In genomic region chr3:53891500-53892334, GRCh38 we compare ENCODE assay signal across 1 cellular context.
TF ChIP-seq lines count a peak whose summit lies in the region.

SELENOK (minus strand) TSS chr3:53891859.

TF ChIP-seq in K562, 482 proteins besides CTCF, POLR2A, EP300 and RAD21 (continued from another document and continues in another):
- TF ChIP-seq HCFC1 (IDR thresholded peaks at IDR 0.05; ENCODE audit: low read depth, low read length), result peak; percentile 63
- peak; percentile 75 for TF ChIP-seq TAF1 (IDR thresholded peaks at IDR 0.05; ENCODE audit: control insufficient read depth, extremely low read depth, insufficient read depth, low read length, severe bottlenecking)
- TF ChIP-seq PRDM10 (IDR thresholded peaks at IDR 0.05; ENCODE audit: partially characterized antibody), result peak; percentile 18
- peak; percentile 95 for TF ChIP-seq POLR2G (IDR thresholded peaks at IDR 0.05; ENCODE audit: low read depth, low read length)
- 0 out of 2 replicates have a peak, but pooled peaks have one; percentile 20 for TF ChIP-seq NCOA1 (IDR thresholded peaks at IDR 0.05; ENCODE audit: low read depth)
- peak; percentile 97 for TF ChIP-seq MTA1 (IDR thresholded peaks at IDR 0.05; ENCODE audit: borderline replicate concordance)
- TF ChIP-seq ELF1 (tag; IDR thresholded peaks at IDR 0.05), result 0 out of 2 replicates have a peak, but pooled peaks have one; percentile 35
- peak; percentile 68 for TF ChIP-seq MEIS2 (IDR thresholded peaks at IDR 0.05; ENCODE audit: partially characterized antibody)
- TF ChIP-seq DPF2 (IDR thresholded peaks at IDR 0.05), result no peak
- TF ChIP-seq USF2 (CRISPR knock-in tag; IDR thresholded peaks at IDR 0.05), result no peak
- TF ChIP-seq SP1 (CRISPR knock-in tag; IDR thresholded peaks at IDR 0.05), result peak; percentile 50; the same call in 1 of the 2 replicates
- peak; percentile 99 for TF ChIP-seq C11orf30 (IDR thresholded peaks at IDR 0.05; ENCODE audit: low read depth)
- TF ChIP-seq MBD2 (IDR thresholded peaks at IDR 0.05; ENCODE audit: borderline replicate concordance, low read depth), result peak; percentile 78; the same call in 1 of the 2 replicates
- TF ChIP-seq SOX6 (IDR thresholded peaks at IDR 0.05), result peak; percentile 9; the same call in 1 of the 2 replicates
- no peak for TF ChIP-seq ZC3H8 (IDR thresholded peaks at IDR 0.05)
- no peak for TF ChIP-seq ZNF146 (CRISPR knock-in tag; IDR thresholded peaks at IDR 0.05; ENCODE audit: unreplicated experiment)
- 0 out of 2 replicates have a peak, but pooled peaks have one; percentile 35 for TF ChIP-seq TARDBP (IDR thresholded peaks at IDR 0.05)
- TF ChIP-seq CREM (IDR thresholded peaks at IDR 0.05; ENCODE audit: low read depth), result peak; percentile 99
- peak; percentile 85 for TF ChIP-seq ZNF407 (IDR thresholded peaks at IDR 0.05; ENCODE audit: low read depth)
- TF ChIP-seq PKNOX1 (IDR thresholded peaks at IDR 0.05), result peak; percentile 74
- peak; percentile 72; the same call in 1 of the 2 replicates for TF ChIP-seq KHSRP (IDR thresholded peaks at IDR 0.05)
- no peak for TF ChIP-seq HDGF (IDR thresholded peaks at IDR 0.05)
- peak; percentile 98 for TF ChIP-seq CREB1 (IDR thresholded peaks at IDR 0.05)
- peak; percentile 97 for TF ChIP-seq CREB1 (CRISPR knock-in tag; IDR thresholded peaks at IDR 0.05)
- peak; percentile 96 for TF ChIP-seq MAFG (tag; conservative IDR thresholded peaks at IDR 0.05)
- peak; percentile 73 for TF ChIP-seq RBBP5 (IDR thresholded peaks at IDR 0.05; ENCODE audit: borderline replicate concordance, insufficient read depth, low read length, poor library complexity, severe bottlenecking)
- 0 out of 2 replicates have a peak, but pooled peaks have one; percentile 19 for TF ChIP-seq CREB3L1 (IDR thresholded peaks at IDR 0.05; ENCODE audit: borderline replicate concordance, low read depth)
- no peak for TF ChIP-seq ARHGAP35 (IDR thresholded peaks at IDR 0.05; ENCODE audit: partially characterized antibody)
- TF ChIP-seq SIN3B (IDR thresholded peaks at IDR 0.05; ENCODE audit: low read depth), result no peak; the same call in none of the 2 replicates
- TF ChIP-seq ATF1 (CRISPR knock-in tag; IDR thresholded peaks at IDR 0.05), result peak; percentile 68
- TF ChIP-seq ATF1 (tag; IDR thresholded peaks at IDR 0.05), result peak; percentile 98
- 0 out of 2 replicates have a peak, but pooled peaks have one; percentile 47 for TF ChIP-seq NBN (IDR thresholded peaks at IDR 0.05; ENCODE audit: low read depth)
- peak; percentile 96 for TF ChIP-seq RBFOX2 (IDR thresholded peaks at IDR 0.05; ENCODE audit: low read depth, low read length)
- no peak for TF ChIP-seq ZNF384 (IDR thresholded peaks at IDR 0.05; ENCODE audit: low read depth, low read length)
- peak; percentile 100 for TF ChIP-seq ZNF316 (IDR thresholded peaks at IDR 0.05)
- 0 out of 2 replicates have a peak, but pooled peaks have one; percentile 54 for TF ChIP-seq TAF7 (tag; IDR thresholded peaks at IDR 0.05)
- TF ChIP-seq EHMT2 (IDR thresholded peaks at IDR 0.05), result peak; percentile 92
- peak; percentile 70 for TF ChIP-seq PML (IDR thresholded peaks at IDR 0.05; ENCODE audit: low read length)
- TF ChIP-seq ETS1 (conservative IDR thresholded peaks at IDR 0.05; ENCODE audit: control insufficient read depth, low read depth, low read length), result 0 out of 2 replicates have a peak, but pooled peaks have one; percentile 57
- TF ChIP-seq NRF1 (conservative IDR thresholded peaks at IDR 0.05 in 1 of 2, IDR thresholded peaks at IDR 0.05 in 1 of 2), result peak; percentile 35 to 52; a peak in 3 of 4 replicates
- TF ChIP-seq E2F6 (IDR thresholded peaks at IDR 0.05; ENCODE audit: borderline replicate concordance in 1 of 2, extremely low read depth in 1 of 2, insufficient read depth in 1 of 2, insufficient read length in 1 of 2, low read depth in 1 of 2, low read length in 1 of 2, poor library complexity in 1 of 2, severe bottlenecking in 1 of 2), result peak; percentile 45 to 58
- no peak for TF ChIP-seq TFAM (CRISPR knock-in tag; conservative IDR thresholded peaks at IDR 0.05)
- peak; percentile 84 for TF ChIP-seq EP400 (IDR thresholded peaks at IDR 0.05)
- peak; percentile 44 for TF ChIP-seq ETV1 (tag; conservative IDR thresholded peaks at IDR 0.05; ENCODE audit: low read depth)
- no peak for TF ChIP-seq RCOR1 (IDR thresholded peaks at IDR 0.05; ENCODE audit: borderline replicate concordance in 1 of 2, low read depth in 2 of 2, low read length in 2 of 2)
- TF ChIP-seq KDM5B (IDR thresholded peaks at IDR 0.05; ENCODE audit: insufficient replicate concordance, low read depth, low read length), result peak; percentile 66
- TF ChIP-seq JUND (IDR thresholded peaks at IDR 0.05; ENCODE audit: borderline replicate concordance, low read depth, low read length), result peak; percentile 25; the same call in 1 of the 2 replicates
- TF ChIP-seq JUND (tag; IDR thresholded peaks at IDR 0.05; ENCODE audit: borderline replicate concordance, low read depth, low read length), result peak; percentile 21; the same call in 1 of the 3 replicates
- no peak for TF ChIP-seq ZNF57 (CRISPR knock-in tag; IDR thresholded peaks at IDR 0.05)
- peak; percentile 85 for TF ChIP-seq POLR2B (IDR thresholded peaks at IDR 0.05; ENCODE audit: low read depth, partially characterized antibody)
